ENCODE assay signal across 1 cellular context in genomic region chr2:219522111-219523030, GRCh38.
TF ChIP-seq lines count a peak whose summit lies in the region.

No MANE protein-coding gene starts in this region.

TF ChIP-seq in neural cell, 6 proteins besides CTCF, POLR2A, EP300 and RAD21 (continued from another document):
- TF ChIP-seq MXI1 (conservative IDR thresholded peaks at IDR 0.05; ENCODE audit: poor library complexity, severe bottlenecking) = no peak
- TF ChIP-seq SMC3 (conservative IDR thresholded peaks at IDR 0.05; ENCODE audit: poor library complexity) = no peak
- TF ChIP-seq POLR2AphosphoS5 (IDR thresholded peaks at IDR 0.05) = no peak
- no peak for TF ChIP-seq EZH2 (IDR thresholded peaks at IDR 0.05; ENCODE audit: borderline replicate concordance, insufficient read depth, low read length, poor library complexity, severe bottlenecking)
